23 cellular contexts compared by ENCODE assay signal in genomic region chr5:130032807-130033206, GRCh38.
A peak's percentile ranks its signal among the peaks of the same experiment; 100 is the strongest.
DNase-seq lines count a peak whose midpoint lies in the region; ATAC-seq and TF ChIP-seq lines count a peak whose summit lies in the region.
"Had no signal": no experiment of that assay in that cellular context is flagged by ENCODE, and none has a peak within 500 bp of the region (broad histone marks: within the 10 kb centered on the region; RNA-seq: fewer than 3 reads in every experiment).

No MANE protein-coding gene starts in this region.

- WGBS in heart left ventricle, 4 donors, result 85 to 90% (median 89%) methylated on average over 3 of the region's 3 CpGs
- 83% methylated on average over 3 of the region's 3 CpGs for WGBS in right cardiac atrium
- 49 to 62% methylated on average over 3 of the region's 3 CpGs for WGBS in aorta, 2 donors
- WGBS in stomach, 5 donors, result 73 to 90% (median 77%) methylated on average over 3 of the region's 3 CpGs

- intact Hi-C loops in heart left ventricle (cut with DNase I), result no loop called here
- intact Hi-C loops in left ventricle myocardium superior (cut with micrococcal nuclease), result no loop called here
- intact Hi-C loops in right cardiac atrium (cut with DNase I), result no loop called here
- intact Hi-C loops in aorta (cut with DNase I), result no loop called here
- intact Hi-C loops in stomach (cut with DNase I; ENCODE audit: low total_unique reads), result no loop called here

- no peak overlapping the region for H3K27ac ChIP-seq in heart left ventricle
- no peak overlapping the region for H3K27ac ChIP-seq in right cardiac atrium (ENCODE audit: low read length)
- H3K27ac ChIP-seq in aorta (ENCODE audit: low read depth in 1 of 2, low read length in 2 of 2), result no peak overlapping the region
- no peak overlapping the region for H3K27ac ChIP-seq in stomach
- H3K27ac ChIP-seq: KMS-11, prostate gland had no signal

- H3K4me3 ChIP-seq in heart left ventricle (no peak overlapping the region), right cardiac atrium (ENCODE audit: low read length) (no peak overlapping the region), aorta (ENCODE audit: low read length in 2 of 2) (no peak overlapping the region), stomach (no peak overlapping the region)
- H3K4me3 ChIP-seq: prostate gland, smooth muscle cell had no signal

- TF ChIP-seq POLR2A in heart left ventricle (IDR thresholded peaks at IDR 0.05) (no peak), stomach (IDR thresholded peaks at IDR 0.05) (no peak)

- DNase-seq in heart left ventricle (peak in 3 of 5 donors; percentile 28 to 44 (median 42)), left ventricle myocardium superior (no peak), right cardiac atrium (peak; percentile 50 to 66 (median 61)), pons (ENCODE audit: low spot score) (peak; percentile 78), aorta (peak in 1 of 2 donors; percentile 83), SW480 (ENCODE audit: low spot score) (no peak), stomach (no peak)
- DNase-seq: activated CD4-positive, CD25-positive, alpha-beta regulatory T cell treated with anti-CD3 and anti-CD28 coated beads, Interleukin-2, amount 50 U/mL, for 72 hours; activated CD8-positive, alpha-beta T cell treated with anti-CD3 and anti-CD28 coated beads, Interleukin-2, amount 10 ng/mL, durations not matched to agents 7 days and 5 days; activated naive CD4-positive, alpha-beta T cell treated with anti-CD3 and anti-CD28 coated beads, Interleukin-2, amount 50 U/mL, for 16 hours; BE2C; COR-L47; DMS79; effector CD8-positive, alpha-beta T cell; erythroblast; kidney glomerular epithelial cell; NCI-H1694; stimulated activated CD4-positive, alpha-beta T cell treated with anti-CD3 and anti-CD28 coated beads, Interleukin-2, amount 100 ng/mL, for 48 hours; stimulated activated naive CD4-positive, alpha-beta T cell had no signal

- H3K4me1 ChIP-seq in heart left ventricle, result peaks cover 0 to 12% (median 0%) of the 10 kb centered on the region in 12 donors
- H3K4me1 ChIP-seq in right cardiac atrium (ENCODE audit: control insufficient read depth, insufficient read depth, low read length), result no peaks in the 10 kb centered on the region
- peaks cover 0 to 3% of the 10 kb centered on the region in 2 donors for H3K4me1 ChIP-seq in aorta (ENCODE audit: control insufficient read depth in 1 of 2, insufficient read depth in 2 of 2, low read length in 2 of 2)
- no peaks in the 10 kb centered on the region for H3K4me1 ChIP-seq in stomach
- H3K4me1 ChIP-seq: BE2C, prostate gland had no signal

- TF ChIP-seq CTCF in heart left ventricle (IDR thresholded peaks at IDR 0.05), result no peak
- no peak for TF ChIP-seq CTCF in stomach (IDR thresholded peaks at IDR 0.05)

- H3K9me3 ChIP-seq in heart left ventricle (no peaks in the 10 kb centered on the region), right cardiac atrium (ENCODE audit: control insufficient read depth, low read length) (no peaks in the 10 kb centered on the region), aorta (ENCODE audit: control insufficient read depth, low read length) (no peaks in the 10 kb centered on the region), stomach (no peaks in the 10 kb centered on the region)
- H3K9me3 ChIP-seq: BE2C, prostate gland had no signal

- H3K27me3 ChIP-seq in heart left ventricle (no peaks in the 10 kb centered on the region), right cardiac atrium (ENCODE audit: control insufficient read depth, insufficient read depth) (no peaks in the 10 kb centered on the region), aorta (ENCODE audit: control insufficient read depth in 1 of 2, insufficient read depth in 2 of 2, low read length in 1 of 2) (no peaks in the 10 kb centered on the region), stomach (no peaks in the 10 kb centered on the region)
- H3K27me3 ChIP-seq: BE2C had no signal

- peak in 1 of 4 donors; percentile 68 for ATAC-seq in heart left ventricle
- no peak for ATAC-seq in left ventricle myocardium superior
- ATAC-seq in right cardiac atrium, result peak; percentile 59 to 60
- peak; percentile 22 for ATAC-seq in aorta (ENCODE audit: low FRiP score)
- no peak for ATAC-seq in GM18498 (IDR thresholded peaks at IDR 0.05; ENCODE audit: unreplicated experiment)
- ATAC-seq: activated CD8-positive, alpha-beta T cell treated with anti-CD3 and anti-CD28 coated beads, Interleukin-2, amount 10 ng/mL, durations not matched to agents 7 days and 5 days had no signal

- H3K36me3 ChIP-seq in heart left ventricle, result no peaks in the 10 kb centered on the region
- H3K36me3 ChIP-seq in aorta (ENCODE audit: control insufficient read depth in 1 of 2, insufficient read depth in 2 of 2, low read length in 1 of 2), result no peaks in the 10 kb centered on the region
- H3K36me3 ChIP-seq in stomach, result no peaks in the 10 kb centered on the region
- H3K36me3 ChIP-seq: BE2C, prostate gland had no signal

- no peak for TF ChIP-seq EP300 in stomach (IDR thresholded peaks at IDR 0.05)

Comparison
In these comparisons a context has a peak if more than half of its experiments do, and no peak if none do; other contexts are left out.
1. ATAC-seq: peak in right cardiac atrium (2 of 2) and aorta (single experiment); none in left ventricle myocardium superior (single experiment) and GM18498 (single experiment).
2. DNase-seq: peak in heart left ventricle (3 of 5), right cardiac atrium (3 of 3) and pons (single experiment); none in left ventricle myocardium superior (single experiment), SW480 (single experiment) and stomach (single experiment).